11 cellular contexts compared by ENCODE assay signal in the genomic region with DNA sequence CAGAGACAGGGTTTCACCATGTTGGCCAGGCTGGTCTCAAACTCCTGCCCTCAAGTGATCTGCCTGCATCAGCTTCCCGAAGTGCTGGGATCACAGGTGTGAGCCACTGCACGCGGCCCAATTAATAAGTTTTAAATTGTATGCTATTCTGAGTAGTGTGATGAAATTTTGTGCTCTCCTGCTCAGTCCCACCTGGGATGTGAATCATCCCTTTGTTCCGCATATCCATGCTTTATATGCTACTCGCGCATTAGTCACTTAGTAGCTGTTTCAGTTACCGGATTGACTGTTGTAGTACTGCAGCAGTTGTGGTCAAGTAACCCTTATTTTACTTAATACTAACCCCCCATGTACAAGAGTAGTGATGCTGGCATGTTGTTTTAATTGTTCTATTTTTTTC. TPM values are rescaled to one million over a fixed set of nuclear protein-coding genes. Genes with fewer than 3 reads are reported as not detected.
DNase-seq lines count a peak whose midpoint lies in the region; ATAC-seq lines count a peak whose summit lies in the region.
"Had no signal": no experiment of that assay in that cellular context is flagged by ENCODE, and none has a peak within 500 bp of the region (broad histone marks: within the 10 kb centered on the region; RNA-seq: fewer than 3 reads in every experiment).

No MANE protein-coding gene starts in this region.

- intact Hi-C loops in Right ventricle myocardium inferior (cut with DNase I), result no loop called here

- DNase-seq in activated CD4-positive, alpha-beta T cell treated with anti-CD3 and anti-CD28 coated beads for 48 hours, result peak; percentile 13
- no peak for DNase-seq in activated CD4-positive, alpha-beta T cell treated with anti-CD3 and anti-CD28 coated beads, Interleukin-2, amount 50 U/mL, for 48 hours
- DNase-seq in NCI-H226 (peak; percentile 80), dermis blood vessel endothelial cell (peak; percentile 66), renal cortical epithelial cell (ENCODE audit: low read depth) (peak; percentile 96), foreskin melanocyte (no peak), Right ventricle myocardium inferior (ENCODE audit: missing footprints) (no peak), DMS79 treated with DMSO at 0.1 percent for 48 hours (lab: John Stamatoyannopoulos, UW) (no peak)
- DNase-seq: GF-D8; hypothalamus; stimulated activated naive CD4-positive, alpha-beta T cell treated with Interleukin-2 at 50 U/mL for 16 hours had no signal

- ATAC-seq in Right ventricle myocardium inferior, result no peak

RNA-seq across cellular contexts. Expression of a gene that starts 47.3 kb away (rescaled TPM):
- total RNA-seq in dermis blood vessel endothelial cell (0.34 TPM in 1 of 2 replicates, not detected in the other), renal cortical epithelial cell (0.25 TPM in 1 of 2 replicates, not detected in the other), Right ventricle myocardium inferior (not detected)

Comparison
In these comparisons a context has a peak if more than half of its experiments do, and no peak if none do; other contexts are left out.
1. DNase-seq: peak in activated CD4-positive, alpha-beta T cell treated with anti-CD3 and anti-CD28 coated beads for 48 hours (single experiment), NCI-H226 (single experiment), dermis blood vessel endothelial cell (single experiment) and renal cortical epithelial cell (single experiment); none in activated CD4-positive, alpha-beta T cell treated with anti-CD3 and anti-CD28 coated beads, Interleukin-2, amount 50 U/mL, for 48 hours (0 of 2), foreskin melanocyte (single experiment), Right ventricle myocardium inferior (single experiment) and DMS79 treated with DMSO at 0.1 percent for 48 hours (single experiment).